1 cellular context compared by ENCODE assay signal in genomic region chr2:166418853-166419615, GRCh38.
TF ChIP-seq lines count a peak whose summit lies in the region.

No MANE protein-coding gene starts in this region.

TF ChIP-seq in HCT116, 20 proteins besides CTCF, POLR2A, EP300 and RAD21:
- no peak for TF ChIP-seq REST (IDR thresholded peaks at IDR 0.05; ENCODE audit: low read depth)
- no peak for TF ChIP-seq ELF1 (IDR thresholded peaks at IDR 0.05; ENCODE audit: borderline replicate concordance, low read depth)
- no peak for TF ChIP-seq ZFX (IDR thresholded peaks at IDR 0.05)
- no peak for TF ChIP-seq CBX3 (IDR thresholded peaks at IDR 0.05; ENCODE audit: low read depth)
- no peak for TF ChIP-seq POLR2AphosphoS5 (IDR thresholded peaks at IDR 0.05; ENCODE audit: low read depth, low read length)
- TF ChIP-seq SIN3A (IDR thresholded peaks at IDR 0.05; ENCODE audit: low read depth): no peak
- TF ChIP-seq EZH2phosphoT487 (IDR thresholded peaks at IDR 0.05; ENCODE audit: borderline replicate concordance): no peak
- TF ChIP-seq ZNF274 (IDR thresholded peaks at IDR 0.05; ENCODE audit: low read depth, low read length): no peak
